Comparison of ENCODE assay signal across 9 cellular contexts in genomic region chr15:71747128-71748083, GRCh38.
A peak's percentile ranks its signal among the peaks of the same experiment; 100 is the strongest.
DNase-seq lines count a peak whose midpoint lies in the region; ATAC-seq, FAIRE-seq and TF ChIP-seq lines count a peak whose summit lies in the region.
"Had no signal": no experiment of that assay in that cellular context is flagged by ENCODE, and none has a peak within 500 bp of the region (broad histone marks: within the 10 kb centered on the region; RNA-seq: fewer than 3 reads in every experiment).

No MANE protein-coding gene starts in this region.

- POLR2A ChIA-PET in Panc1 (lab: Charles Lee) (no interaction called here), endothelial cell of umbilical vein (lab: Charles Lee) (no interaction called here)
- POLR2A ChIA-PET in CD4-positive, alpha-beta memory T cell (lab: Charles Lee; ENCODE audit: partially characterized antibody) = no interaction called here

- H3K27ac ChIP-seq in Panc1 (ENCODE audit: low read length) (peak overlapping the region; percentile 73), endothelial cell of umbilical vein (ENCODE audit: insufficient read depth, low read depth, low read length) (peak overlapping the region; percentile 83), neuronal stem cell (replicated peaks; ENCODE audit: low read length) (no peak overlapping the region), tibial artery (no peak overlapping the region)
- no peak overlapping the region for H3K27ac ChIP-seq in CD4-positive, alpha-beta memory T cell (ENCODE audit: low read depth, low read length)
- H3K27ac ChIP-seq: HL-60 had no signal

- H3K9me3 ChIP-seq in Panc1 (ENCODE audit: control insufficient read depth, insufficient read depth, low read depth, low read length) (no peaks in the 10 kb centered on the region; the same call in 1 of the 2 replicates), endothelial cell of umbilical vein (replicated peaks; ENCODE audit: control insufficient read depth, insufficient read depth, low read length) (no peaks in the 10 kb centered on the region), neuronal stem cell (replicated peaks in 1 of 2; ENCODE audit: control insufficient read depth in 2 of 2, insufficient read depth in 1 of 2, low read depth in 1 of 2, low read length in 2 of 2) (no peaks in the 10 kb centered on the region), tibial artery (no peaks in the 10 kb centered on the region)
- no peaks in the 10 kb centered on the region for H3K9me3 ChIP-seq in CD4-positive, alpha-beta memory T cell (ENCODE audit: control insufficient read depth in 1 of 2, low read length in 2 of 2)

- no peaks in the 10 kb centered on the region for H4K20me1 ChIP-seq in endothelial cell of umbilical vein (replicated peaks; ENCODE audit: control insufficient read depth, extremely low read depth, insufficient read depth, low read length)

- no peaks in the 10 kb centered on the region for H3K79me2 ChIP-seq in endothelial cell of umbilical vein (ENCODE audit: control insufficient read depth, insufficient read depth, low read length)

- no peak overlapping the region for H3K23ac ChIP-seq in neuronal stem cell (ENCODE audit: low read depth, low read length, poor library complexity)

- no peak overlapping the region for H3K4me3 ChIP-seq in Panc1 (ENCODE audit: low read depth in 2 of 2, low read length in 2 of 2)
- no peak overlapping the region for H3K4me3 ChIP-seq in endothelial cell of umbilical vein (replicated peaks in 1 of 3; ENCODE audit: insufficient read depth in 1 of 3, low read depth in 1 of 3, low read length in 3 of 3)
- peak overlapping the region in 1 of 2 donors; percentile 3 for H3K4me3 ChIP-seq in neuronal stem cell (ENCODE audit: low read length in 2 of 2)
- no peak overlapping the region for H3K4me3 ChIP-seq in CD4-positive, alpha-beta memory T cell (ENCODE audit: low read length in 2 of 2)
- H3K4me3 ChIP-seq in tibial artery = no peak overlapping the region

- H2BK5ac ChIP-seq in neuronal stem cell (ENCODE audit: low read length) = no peak overlapping the region

- no peak overlapping the region for H3K14ac ChIP-seq in neuronal stem cell (ENCODE audit: low read length)

- H3K4me3 Mint-ChIP-seq in CD4-positive, alpha-beta memory T cell = no peak overlapping the region

- no peaks in the 10 kb centered on the region for H3K9me3 Mint-ChIP-seq in CD4-positive, alpha-beta memory T cell

- no CpG with 5 or more reads among the region's 12 CpGs for whole genome bisulfite sequencing in neuronal stem cell (ENCODE audit: extremely low coverage in 2 of 2, insufficient read length in 2 of 2, insufficient replicate concordance in 1 of 2), 2 donors

- peaks cover 10 to 12% of the 10 kb centered on the region in 2 donors for H3K27me3 Mint-ChIP-seq in CD4-positive, alpha-beta memory T cell

- H3K18ac ChIP-seq in neuronal stem cell (ENCODE audit: low read length) = peak overlapping the region; percentile 33

- no peaks in the 10 kb centered on the region for H3K27me3 ChIP-seq in Panc1 (ENCODE audit: control insufficient read depth, insufficient read depth, low read length)
- no peaks in the 10 kb centered on the region for H3K27me3 ChIP-seq in endothelial cell of umbilical vein (ENCODE audit: control insufficient read depth in 2 of 2, insufficient read depth in 2 of 2, low read length in 2 of 2)
- no peaks in the 10 kb centered on the region for H3K27me3 ChIP-seq in neuronal stem cell (ENCODE audit: control insufficient read depth in 3 of 3, insufficient read depth in 3 of 3, low read depth in 1 of 3, low read length in 3 of 3)
- H3K27me3 ChIP-seq in CD4-positive, alpha-beta memory T cell (ENCODE audit: insufficient read depth, low read length) = no peaks in the 10 kb centered on the region
- no peaks in the 10 kb centered on the region for H3K27me3 ChIP-seq in tibial artery

- BruUV-seq in Panc1 (replicated peaks; lab: Mats Ljungman, UMichigan) (no TSS peak), endothelial cell of umbilical vein (replicated peaks; lab: Mats Ljungman, UMichigan) (no TSS peak)

- H3K36me3 ChIP-seq in Panc1 (ENCODE audit: control insufficient read depth, insufficient read depth, low read length) (no peaks in the 10 kb centered on the region), endothelial cell of umbilical vein (ENCODE audit: control insufficient read depth in 2 of 2, extremely low read depth in 1 of 2, insufficient read depth in 2 of 2, low read length in 2 of 2) (no peaks in the 10 kb centered on the region), neuronal stem cell (replicated peaks in 1 of 2; ENCODE audit: control insufficient read depth in 2 of 2, insufficient read depth in 2 of 2, low read length in 2 of 2) (no peaks in the 10 kb centered on the region), tibial artery (peaks cover 0 to 29% (median 0%) of the 10 kb centered on the region in 3 donors)
- H3K36me3 ChIP-seq in CD4-positive, alpha-beta memory T cell (ENCODE audit: insufficient read depth, low read length) = no peaks in the 10 kb centered on the region

- peak overlapping the region; percentile 13 for H3K9ac ChIP-seq in endothelial cell of umbilical vein (replicated peaks; ENCODE audit: extremely low read depth, insufficient read depth, low read length)
- H3K9ac ChIP-seq in neuronal stem cell (ENCODE audit: low read depth, low read length, poor library complexity) = no peak overlapping the region

- H2BK120ac ChIP-seq in neuronal stem cell (ENCODE audit: low read depth, low read length) = no peak overlapping the region

- H3K4ac ChIP-seq in neuronal stem cell (ENCODE audit: low read length) = no peak overlapping the region

- ATAC-seq in Panc1 = peak; percentile 86

- TF ChIP-seq POLR2A in endothelial cell of umbilical vein (IDR thresholded peaks at IDR 0.05; ENCODE audit: low read depth, low read length) = no peak

- no peaks in the 10 kb centered on the region for H3K79me1 ChIP-seq in neuronal stem cell (ENCODE audit: low read depth, low read length)

- no peaks in the 10 kb centered on the region for H3K9me1 ChIP-seq in endothelial cell of umbilical vein (replicated peaks; ENCODE audit: control insufficient read depth, extremely low read depth, insufficient read depth, low read length)

- no peaks in the 10 kb centered on the region for H3K36me3 Mint-ChIP-seq in CD4-positive, alpha-beta memory T cell

- H3K4me1 ChIP-seq in Panc1 (ENCODE audit: control insufficient read depth, insufficient read depth, low read length) = peaks cover 25% of the 10 kb centered on the region
- H3K4me1 ChIP-seq in endothelial cell of umbilical vein (ENCODE audit: control insufficient read depth, extremely low read depth, insufficient read depth, low read length) = peaks cover 30% of the 10 kb centered on the region
- no peaks in the 10 kb centered on the region for H3K4me1 ChIP-seq in neuronal stem cell (ENCODE audit: control insufficient read depth in 2 of 2, insufficient read depth in 1 of 2, low read depth in 1 of 2, low read length in 2 of 2)
- no peaks in the 10 kb centered on the region for H3K4me1 ChIP-seq in CD4-positive, alpha-beta memory T cell (ENCODE audit: insufficient read depth, low read length)
- peaks cover 0 to 8% (median 7%) of the 10 kb centered on the region in 4 donors for H3K4me1 ChIP-seq in tibial artery

- FAIRE-seq in endothelial cell of umbilical vein (lab: Jason Lieb, UNC) = peak; percentile 81

- dilution Hi-C loops in endothelial cell of umbilical vein (cut with MboI; ENCODE audit: extremely low pct_ligation_motif_present, low sequenced_read_pairs) = no loop called here

- no peak overlapping the region for H2BK12ac ChIP-seq in neuronal stem cell (ENCODE audit: low read length)

- H3K27ac Mint-ChIP-seq in CD4-positive, alpha-beta memory T cell = no peak overlapping the region

- DNase-seq in EL (peak; percentile 92), Panc1 (ENCODE audit: low read depth, low spot score) (peak; percentile 95), endothelial cell of umbilical vein (ENCODE audit: low read depth, low spot score) (peak; percentile 63), neuronal stem cell (ENCODE audit: low spot score) (no peak), NCI-H526 (lab: John Stamatoyannopoulos, UW) (no peak), tibial artery (no peak), NCI-H748 treated with DMSO at 0.1 percent for 48 hours (lab: John Stamatoyannopoulos, UW) (no peak)
- DNase-seq in CD4-positive, alpha-beta memory T cell = no peak

- H2AK5ac ChIP-seq in neuronal stem cell (ENCODE audit: low read depth, low read length) = peak overlapping the region; percentile 56

- no peak overlapping the region for H4K8ac ChIP-seq in neuronal stem cell (ENCODE audit: low read depth, low read length)

- no peak overlapping the region for H4K91ac ChIP-seq in neuronal stem cell (ENCODE audit: low read depth, low read length, poor library complexity)

- peaks cover 0 to 2% (median under 1%) of the 10 kb centered on the region in 4 donors for H3K4me1 Mint-ChIP-seq in CD4-positive, alpha-beta memory T cell

- H3K4me2 ChIP-seq in endothelial cell of umbilical vein (ENCODE audit: insufficient read depth, low read length) = peak overlapping the region; percentile 65
- no peak overlapping the region for H3K4me2 ChIP-seq in neuronal stem cell (ENCODE audit: insufficient read depth, low read length, poor library complexity, severe bottlenecking)

- in situ Hi-C loops in Panc1 (cut with HindIII; ENCODE audit: low pct_unique_long_range_greater_than_20kb, low sequenced_read_pairs) = no loop called here

- intact Hi-C loops in Panc1 (cut with micrococcal nuclease; ENCODE audit: unreplicated experiment) (loop anchor here (5.0 to 10.0 kb wide), 2 partner anchors 55 to 407 kb away; no protein-coding TSS in a partner anchor), endothelial cell of umbilical vein (cut with micrococcal nuclease) (no loop called here), tibial artery (cut with DNase I; ENCODE audit: low total_unique reads) (loop anchor here (5.0 to 10.0 kb wide), 2 partner anchors 55 to 407 kb away; no protein-coding TSS in a partner anchor)
- intact Hi-C loops in CD4-positive, alpha-beta memory T cell (cut with micrococcal nuclease) = no loop called here

- H2BK15ac ChIP-seq in neuronal stem cell (ENCODE audit: low read length) = no peak overlapping the region

- H2AFZ ChIP-seq in endothelial cell of umbilical vein (ENCODE audit: low read depth, low read length) (no peak overlapping the region), neuronal stem cell (ENCODE audit: low read length) (no peak overlapping the region)

- TF ChIP-seq CTCF in Panc1 (IDR thresholded peaks at IDR 0.05) (no peak), endothelial cell of umbilical vein (IDR thresholded peaks at IDR 0.05; ENCODE audit: extremely low read depth in 1 of 2, insufficient read depth in 1 of 2, low read depth in 1 of 2, low read length in 2 of 2) (no peak), tibial artery (IDR thresholded peaks at IDR 0.05) (no peak)

- CTCF ChIA-PET in Panc1 (lab: Charles Lee) (no interaction called here), endothelial cell of umbilical vein (lab: Charles Lee) (interaction anchor here (1.3 to 5.8 kb wide), 2 partner anchors 54 to 409 kb away, joined by 3 to 131 read pairs; no protein-coding TSS in a partner anchor)
- CTCF ChIA-PET in CD4-positive, alpha-beta memory T cell (lab: Charles Lee; ENCODE audit: partially characterized antibody) = interaction anchor here (6.5 kb wide), 1 partner anchor 409 kb away, joined by 87 read pairs; no protein-coding TSS in a partner anchor

TF ChIP-seq in endothelial cell of umbilical vein, 7 proteins besides CTCF, POLR2A, EP300 and RAD21 (continues in another document):
- TF ChIP-seq JUN (IDR thresholded peaks at IDR 0.05; ENCODE audit: borderline replicate concordance, insufficient read depth, insufficient read length, low read depth) = peak; percentile 79
- TF ChIP-seq GATA2 (IDR thresholded peaks at IDR 0.05; ENCODE audit: insufficient read depth, insufficient read length, low read depth, low read length) = peak; percentile 63

Comparison
In these comparisons a context has a peak if more than half of its experiments do, and no peak if none do; other contexts are left out.
1. DNase-seq: peak in EL (single experiment), Panc1 (single experiment) and endothelial cell of umbilical vein (single experiment); none in neuronal stem cell (single experiment), CD4-positive, alpha-beta memory T cell (0 of 5), NCI-H526 (0 of 2), tibial artery (0 of 2) and NCI-H748 treated with DMSO at 0.1 percent for 48 hours (single experiment).
2. H3K27ac ChIP-seq: peak in Panc1 (single experiment) and endothelial cell of umbilical vein (single experiment); none in neuronal stem cell (single experiment), CD4-positive, alpha-beta memory T cell (single experiment) and tibial artery (0 of 2).
3. intact Hi-C loops: an anchor here in Panc1 (5.0 to 10.0 kb wide) and tibial artery (5.0 to 10.0 kb wide); none called in endothelial cell of umbilical vein and CD4-positive, alpha-beta memory T cell.